8 cellular contexts compared by ENCODE assay signal in genomic region chr2:219228026-219228744, GRCh38. TPM values are rescaled to one million over a fixed set of nuclear protein-coding genes. Genes with fewer than 3 reads are reported as not detected.
DNase-seq lines count a peak whose midpoint lies in the region; ATAC-seq lines count a peak whose summit lies in the region.

No MANE protein-coding gene starts in this region.

- peak; percentile 61 for DNase-seq in activated CD4-positive, alpha-beta T cell treated with anti-CD3 and anti-CD28 coated beads, Interleukin-2, amount 10 ng/mL, durations not matched to agents 24 days and 14 days
- DNase-seq in activated CD4-positive, alpha-beta T cell treated with anti-CD3 and anti-CD28 coated beads for 48 hours: no peak
- DNase-seq in activated T-helper 1 cell treated with anti-CD3 and anti-CD28 coated beads, Interleukin-12 subunit alpha, Interleukin-12 subunit beta, Interleukin-2, Interleukin-4 antibody, amounts not matched to agents 30 ng/mL and 10 ng/mL and 1 ng/mL, durations not matched to agents 14 hours and 24 hours and 36 hours (ENCODE audit: low spot score): no peak
- DNase-seq in T-helper 9 cell (no peak), NCI-H226 (no peak)

- no peak for ATAC-seq in GM18868 (IDR thresholded peaks at IDR 0.05; ENCODE audit: unreplicated experiment)

- H3K9me3 ChIP-seq in iPS-18c (ENCODE audit: control insufficient read depth, insufficient read depth, low read length) (no peaks in the 10 kb centered on the region), thymus (ENCODE audit: control insufficient read depth) (no peaks in the 10 kb centered on the region)

- peak overlapping the region; percentile 83 for H3K27ac Mint-ChIP-seq in activated CD4-positive, alpha-beta T cell treated with anti-CD3 and anti-CD28 coated beads, Interleukin-2, amount 10 ng/mL, durations not matched to agents 24 days and 14 days
- H3K27ac Mint-ChIP-seq in activated T-helper 1 cell treated with anti-CD3 and anti-CD28 coated beads, Interleukin-12 subunit alpha, Interleukin-12 subunit beta, Interleukin-2, Interleukin-4 antibody, amounts not matched to agents 30 ng/mL and 10 ng/mL and 1 ng/mL, durations not matched to agents 14 hours and 24 hours and 36 hours: peak overlapping the region; percentile 68

- H3K9me3 Mint-ChIP-seq in activated CD4-positive, alpha-beta T cell treated with anti-CD3 and anti-CD28 coated beads, Interleukin-2, amount 10 ng/mL, durations not matched to agents 24 days and 14 days: no peaks in the 10 kb centered on the region
- H3K9me3 Mint-ChIP-seq in activated T-helper 1 cell treated with anti-CD3 and anti-CD28 coated beads, Interleukin-12 subunit alpha, Interleukin-12 subunit beta, Interleukin-2, Interleukin-4 antibody, amounts not matched to agents 30 ng/mL and 10 ng/mL and 1 ng/mL, durations not matched to agents 14 hours and 24 hours and 36 hours: no peaks in the 10 kb centered on the region

- peaks cover 36% of the 10 kb centered on the region for H3K4me1 Mint-ChIP-seq in activated CD4-positive, alpha-beta T cell treated with anti-CD3 and anti-CD28 coated beads, Interleukin-2, amount 10 ng/mL, durations not matched to agents 24 days and 14 days
- peaks cover 37% of the 10 kb centered on the region for H3K4me1 Mint-ChIP-seq in activated T-helper 1 cell treated with anti-CD3 and anti-CD28 coated beads, Interleukin-12 subunit alpha, Interleukin-12 subunit beta, Interleukin-2, Interleukin-4 antibody, amounts not matched to agents 30 ng/mL and 10 ng/mL and 1 ng/mL, durations not matched to agents 14 hours and 24 hours and 36 hours (ENCODE audit: low read depth)

- peak overlapping the region; percentile 90 for H3K4me3 Mint-ChIP-seq in activated CD4-positive, alpha-beta T cell treated with anti-CD3 and anti-CD28 coated beads, Interleukin-2, amount 10 ng/mL, durations not matched to agents 24 days and 14 days
- H3K4me3 Mint-ChIP-seq in activated T-helper 1 cell treated with anti-CD3 and anti-CD28 coated beads, Interleukin-12 subunit alpha, Interleukin-12 subunit beta, Interleukin-2, Interleukin-4 antibody, amounts not matched to agents 30 ng/mL and 10 ng/mL and 1 ng/mL, durations not matched to agents 14 hours and 24 hours and 36 hours: peak overlapping the region; percentile 89

- no peaks in the 10 kb centered on the region for H3K27me3 ChIP-seq in thymus (ENCODE audit: control insufficient read depth, insufficient read depth)

- WGBS in thymus: 74% methylated on average over 6 of the region's 6 CpGs

- H3K4me1 ChIP-seq in thymus (ENCODE audit: control insufficient read depth, insufficient read depth, low read length): peaks cover 16% of the 10 kb centered on the region

- peaks cover 55% of the 10 kb centered on the region for H3K36me3 ChIP-seq in thymus (ENCODE audit: control insufficient read depth, insufficient read depth)

- intact Hi-C loops in activated CD4-positive, alpha-beta T cell treated with anti-CD3 and anti-CD28 coated beads, Interleukin-2, amount 10 ng/mL, durations not matched to agents 24 days and 14 days (cut with micrococcal nuclease): no loop called here
- intact Hi-C loops in activated T-helper 1 cell treated with anti-CD3 and anti-CD28 coated beads, Interleukin-12 subunit alpha, Interleukin-12 subunit beta, Interleukin-2, Interleukin-4 antibody, amounts not matched to agents 30 ng/mL and 10 ng/mL and 1 ng/mL, durations not matched to agents 14 hours and 24 hours and 36 hours (cut with micrococcal nuclease): loop anchor here (2.0 kb wide), 1 partner anchor 569 kb away; the partner anchor contains the start of genes BCS1L and ZNF142

- peak overlapping the region; percentile 88 for H3K4me3 ChIP-seq in iPS-18c (ENCODE audit: insufficient read depth, low read depth, low read length)
- peak overlapping the region; percentile 99 for H3K4me3 ChIP-seq in thymus (ENCODE audit: low read length)

- peaks cover 67% of the 10 kb centered on the region for H3K36me3 Mint-ChIP-seq in activated CD4-positive, alpha-beta T cell treated with anti-CD3 and anti-CD28 coated beads, Interleukin-2, amount 10 ng/mL, durations not matched to agents 24 days and 14 days (ENCODE audit: low read depth)
- H3K36me3 Mint-ChIP-seq in activated T-helper 1 cell treated with anti-CD3 and anti-CD28 coated beads, Interleukin-12 subunit alpha, Interleukin-12 subunit beta, Interleukin-2, Interleukin-4 antibody, amounts not matched to agents 30 ng/mL and 10 ng/mL and 1 ng/mL, durations not matched to agents 14 hours and 24 hours and 36 hours (ENCODE audit: low read depth): peaks cover 43% of the 10 kb centered on the region

- no peak overlapping the region for H3K27ac ChIP-seq in thymus (ENCODE audit: low read depth)

- no peaks in the 10 kb centered on the region for H3K27me3 Mint-ChIP-seq in activated CD4-positive, alpha-beta T cell treated with anti-CD3 and anti-CD28 coated beads, Interleukin-2, amount 10 ng/mL, durations not matched to agents 24 days and 14 days
- H3K27me3 Mint-ChIP-seq in activated T-helper 1 cell treated with anti-CD3 and anti-CD28 coated beads, Interleukin-12 subunit alpha, Interleukin-12 subunit beta, Interleukin-2, Interleukin-4 antibody, amounts not matched to agents 30 ng/mL and 10 ng/mL and 1 ng/mL, durations not matched to agents 14 hours and 24 hours and 36 hours (ENCODE audit: insufficient read depth): no peaks in the 10 kb centered on the region

RNA-seq across cellular contexts. Expression of gene ATG9A, which starts 1.3 kb away (rescaled TPM):
- 61.6 and 67.2 TPM in 2 replicates for total RNA-seq in activated CD4-positive, alpha-beta T cell treated with anti-CD3 and anti-CD28 coated beads, Interleukin-2, amount 10 ng/mL, durations not matched to agents 24 days and 14 days
- total RNA-seq in activated T-helper 1 cell treated with anti-CD3 and anti-CD28 coated beads, Interleukin-12 subunit alpha, Interleukin-12 subunit beta, Interleukin-2, Interleukin-4 antibody, amounts not matched to agents 30 ng/mL and 10 ng/mL and 1 ng/mL, durations not matched to agents 14 hours and 24 hours and 36 hours: 55.3 and 57.0 TPM in 2 replicates
- polyA plus RNA-seq in thymus: 27.4 TPM

RNA-seq across cellular contexts. Expression of gene ANKZF1, which starts 1.4 kb away (rescaled TPM):
- total RNA-seq in activated CD4-positive, alpha-beta T cell treated with anti-CD3 and anti-CD28 coated beads, Interleukin-2, amount 10 ng/mL, durations not matched to agents 24 days and 14 days: 144 and 149 TPM in 2 replicates
- 112 and 117 TPM in 2 replicates for total RNA-seq in activated T-helper 1 cell treated with anti-CD3 and anti-CD28 coated beads, Interleukin-12 subunit alpha, Interleukin-12 subunit beta, Interleukin-2, Interleukin-4 antibody, amounts not matched to agents 30 ng/mL and 10 ng/mL and 1 ng/mL, durations not matched to agents 14 hours and 24 hours and 36 hours
- 91.6 TPM for polyA plus RNA-seq in thymus

RNA-seq across cellular contexts. Expression of gene ABCB6, which starts 9.4 kb away (rescaled TPM):
- 28.8 TPM in 2 replicates for total RNA-seq in activated CD4-positive, alpha-beta T cell treated with anti-CD3 and anti-CD28 coated beads, Interleukin-2, amount 10 ng/mL, durations not matched to agents 24 days and 14 days
- 31.9 and 32.9 TPM in 2 replicates for total RNA-seq in activated T-helper 1 cell treated with anti-CD3 and anti-CD28 coated beads, Interleukin-12 subunit alpha, Interleukin-12 subunit beta, Interleukin-2, Interleukin-4 antibody, amounts not matched to agents 30 ng/mL and 10 ng/mL and 1 ng/mL, durations not matched to agents 14 hours and 24 hours and 36 hours
- polyA plus RNA-seq in thymus: 29.3 TPM

RNA-seq across cellular contexts. Expression of gene GLB1L, which starts 17.1 kb away (rescaled TPM):
- total RNA-seq in activated CD4-positive, alpha-beta T cell treated with anti-CD3 and anti-CD28 coated beads, Interleukin-2, amount 10 ng/mL, durations not matched to agents 24 days and 14 days: 4.6 and 4.9 TPM in 2 replicates
- total RNA-seq in activated T-helper 1 cell treated with anti-CD3 and anti-CD28 coated beads, Interleukin-12 subunit alpha, Interleukin-12 subunit beta, Interleukin-2, Interleukin-4 antibody, amounts not matched to agents 30 ng/mL and 10 ng/mL and 1 ng/mL, durations not matched to agents 14 hours and 24 hours and 36 hours: 4.6 and 4.9 TPM in 2 replicates
- 11.3 TPM for polyA plus RNA-seq in thymus

RNA-seq across cellular contexts. Expression of gene STK16, which starts 17.1 kb away (rescaled TPM):
- total RNA-seq in activated CD4-positive, alpha-beta T cell treated with anti-CD3 and anti-CD28 coated beads, Interleukin-2, amount 10 ng/mL, durations not matched to agents 24 days and 14 days: 29.1 and 31.7 TPM in 2 replicates
- total RNA-seq in activated T-helper 1 cell treated with anti-CD3 and anti-CD28 coated beads, Interleukin-12 subunit alpha, Interleukin-12 subunit beta, Interleukin-2, Interleukin-4 antibody, amounts not matched to agents 30 ng/mL and 10 ng/mL and 1 ng/mL, durations not matched to agents 14 hours and 24 hours and 36 hours: 30.1 and 30.6 TPM in 2 replicates
- 55.1 TPM for polyA plus RNA-seq in thymus
